Comparison of ENCODE assay signal across 8 cellular contexts in the genomic region with DNA sequence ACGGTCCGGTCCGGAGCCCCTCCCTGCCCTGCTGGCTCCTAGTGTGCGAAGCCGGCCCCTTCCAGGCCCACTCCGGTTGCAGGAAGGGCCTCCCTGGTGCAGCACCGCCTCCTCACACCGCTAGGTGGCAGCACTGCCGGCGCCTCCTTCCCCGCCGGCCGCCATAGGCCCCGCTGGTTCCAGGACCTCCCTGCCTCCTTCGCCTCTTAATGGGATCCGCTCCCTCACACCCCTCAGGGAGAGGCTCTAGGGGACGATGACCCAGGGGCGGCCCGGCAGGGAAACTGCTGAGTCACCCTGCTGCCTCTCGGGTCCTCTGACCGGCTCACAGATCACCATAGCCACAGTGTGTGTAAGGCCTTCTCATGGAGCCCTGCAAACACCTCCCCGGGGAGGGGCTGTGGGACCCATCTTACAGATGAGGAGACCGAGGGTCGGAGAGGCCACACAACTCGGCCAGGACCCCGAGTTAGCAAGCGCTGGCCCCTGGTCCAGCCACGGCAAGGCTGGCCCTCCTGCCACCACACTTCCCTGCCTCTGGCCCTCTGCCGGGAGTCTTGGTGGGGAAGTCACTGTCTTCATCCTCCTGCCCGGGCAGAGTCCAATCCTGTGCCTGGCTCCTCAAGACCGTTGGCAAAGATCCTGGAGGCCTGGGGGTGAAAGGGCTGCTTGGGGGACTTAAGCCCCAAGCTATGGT. TPM values are rescaled to one million over a fixed set of nuclear protein-coding genes. Genes with fewer than 3 reads are reported as not detected.
A peak's percentile ranks its signal among the peaks of the same experiment; 100 is the strongest.
DNase-seq lines count a peak whose midpoint lies in the region; ATAC-seq and TF ChIP-seq lines count a peak whose summit lies in the region.

No MANE protein-coding gene starts in this region.

- TF ChIP-seq CTCF in GM13977 (IDR thresholded peaks at IDR 0.05; ENCODE audit: extremely low read depth, insufficient read depth, missing control alignments) (peak; percentile 91), LNCaP clone FGC (IDR thresholded peaks at IDR 0.05; ENCODE audit: control insufficient read depth, extremely low read depth, insufficient read depth) (peak; percentile 90)

- in situ Hi-C loops in GM13977 (cut with MboI; ENCODE audit: low pct_unique_long_range_greater_than_20kb, low sequenced_read_pairs, unreplicated experiment), result no loop called here

- no peak for ATAC-seq in HG03175 (IDR thresholded peaks at IDR 0.05; ENCODE audit: unreplicated experiment)

- DNase-seq in GM13977 (ENCODE audit: low spot score), result peak; percentile 87
- DNase-seq in LNCaP clone FGC (ENCODE audit: low read depth), result no peak
- DNase-seq in activated CD4-positive, alpha-beta T cell treated with anti-CD3 and anti-CD28 coated beads for 4 hours, result peak; percentile 42
- DNase-seq in cerebellum (ENCODE audit: low spot score), result peak; percentile 59
- peak; percentile 48 to 57 for DNase-seq in lung microvascular endothelial cell (ENCODE audit: low read depth in 2 of 2)
- peak; percentile 7 to 26 for DNase-seq in stimulated activated CD8-positive, alpha-beta memory T cell treated with anti-CD3 and anti-CD28 coated beads, Interleukin-15, amount 100 ng/mL, for 4 hours (ENCODE audit: low read depth in 2 of 2)
- DNase-seq in LoVo (ENCODE audit: low spot score), result no peak

- H3K4me3 ChIP-seq in LNCaP clone FGC (ENCODE audit: low read depth, low read length), result no peak overlapping the region

RNA-seq across cellular contexts. Expression of a gene that starts 1.6 kb away (rescaled TPM):
- total RNA-seq in cerebellum (12.3 TPM), lung microvascular endothelial cell (not detected in 2 replicates)

Comparison
In these comparisons a context has a peak if more than half of its experiments do, and no peak if none do; other contexts are left out.
1. DNase-seq: peak in GM13977 (single experiment), activated CD4-positive, alpha-beta T cell treated with anti-CD3 and anti-CD28 coated beads for 4 hours (2 of 2), cerebellum (single experiment), lung microvascular endothelial cell (2 of 2) and stimulated activated CD8-positive, alpha-beta memory T cell treated with anti-CD3 and anti-CD28 coated beads, Interleukin-15, amount 100 ng/mL, for 4 hours (2 of 2); none in LNCaP clone FGC (single experiment) and LoVo (single experiment).
2. RNA of a gene that starts 1.6 kb away (total RNA-seq): 12.3 TPM in cerebellum (single experiment); not detected in lung microvascular endothelial cell; every median in the first group is over 10 times any median in the second.